ENCODE assay signal across 8 cellular contexts in genomic region chrX:48021026-48021900, GRCh38.
DNase-seq lines count a peak whose midpoint lies in the region; ATAC-seq lines count a peak whose summit lies in the region.

No MANE protein-coding gene starts in this region.

- H3K27ac ChIP-seq in cingulate gyrus (ENCODE audit: low read depth, low read length): peak overlapping the region; percentile 98

- ATAC-seq in HG02938 (IDR thresholded peaks at IDR 0.05; ENCODE audit: unreplicated experiment): peak; percentile 56
- no peak for ATAC-seq in GM19328 (IDR thresholded peaks at IDR 0.05; ENCODE audit: unreplicated experiment)

- DNase-seq in EL: peak; percentile 71
- DNase-seq in NCI-H345 (lab: John Stamatoyannopoulos, UW): peak; percentile 79
- DNase-seq in activated CD4-positive, alpha-beta T cell treated with anti-CD3 and anti-CD28 coated beads for 4 hours: peak; percentile 70 to 75
- peak; percentile 70 for DNase-seq in kidney glomerular epithelial cell (lab: John Stamatoyannopoulos, UW)
- peak; percentile 42 to 74 (median 60) for DNase-seq in stimulated activated CD4-positive, alpha-beta T cell treated with anti-CD3 and anti-CD28 coated beads, Interleukin-12 subunit alpha, Interleukin-12 subunit beta, amount 100 ng/mL, for 48 hours (ENCODE audit: low read depth in 2 of 3, low spot score in 1 of 3)
